1 cellular context compared by ENCODE assay signal in genomic region chr9:99491408-99492259, GRCh38.
TF ChIP-seq lines count a peak whose summit lies in the region.

No MANE protein-coding gene starts in this region.

TF ChIP-seq in GM12878, 131 proteins besides CTCF, POLR2A, EP300 and RAD21 (continued from another document and continues in another):
- TF ChIP-seq E4F1 (IDR thresholded peaks at IDR 0.05; ENCODE audit: borderline replicate concordance, partially characterized antibody) (no peak), NR2C1 (IDR thresholded peaks at IDR 0.05) (0 out of 2 replicates have a peak, but pooled peaks have one; percentile 14), ZBED1 (IDR thresholded peaks at IDR 0.05; ENCODE audit: borderline replicate concordance) (no peak), MYC (IDR thresholded peaks at IDR 0.05; ENCODE audit: insufficient read depth, insufficient read length, insufficient replicate concordance, low read length, severe bottlenecking) (no peak), ZSCAN29 (IDR thresholded peaks at IDR 0.05) (no peak), HCFC1 (IDR thresholded peaks at IDR 0.05; ENCODE audit: low read length) (no peak), BMI1 (IDR thresholded peaks at IDR 0.05; ENCODE audit: borderline replicate concordance) (peak; percentile 19; the same call in 1 of the 2 replicates), ZNF274 (IDR thresholded peaks at IDR 0.05; ENCODE audit: insufficient read depth, insufficient read length) (no peak), USF2 (IDR thresholded peaks at IDR 0.05; ENCODE audit: borderline replicate concordance, low read depth, low read length) (no peak), RUNX3 (IDR thresholded peaks at IDR 0.05; ENCODE audit: low read length) (peak; percentile 57; the same call in 1 of the 2 replicates), JUNB (IDR thresholded peaks at IDR 0.05) (0 out of 2 replicates have a peak, but pooled peaks have one; percentile 17), KLF5 (IDR thresholded peaks at IDR 0.05; ENCODE audit: partially characterized antibody) (no peak), CUX1 (IDR thresholded peaks at IDR 0.05; ENCODE audit: insufficient replicate concordance, low read depth, low read length) (no peak), TCF12 (IDR thresholded peaks at IDR 0.05; ENCODE audit: low read depth, low read length) (peak; percentile 53), REST (IDR thresholded peaks at IDR 0.05; ENCODE audit: low read depth, low read length) (no peak), IKZF2 (IDR thresholded peaks at IDR 0.05) (peak; percentile 49 to 71; a peak in 3 of 4 replicates), TARDBP (IDR thresholded peaks at IDR 0.05; ENCODE audit: borderline replicate concordance) (no peak), PML (IDR thresholded peaks at IDR 0.05; ENCODE audit: low read length) (no peak), KDM1A (IDR thresholded peaks at IDR 0.05; ENCODE audit: borderline replicate concordance) (no peak), TCF3 (IDR thresholded peaks at IDR 0.05; ENCODE audit: borderline replicate concordance, insufficient read depth, low read depth, low read length) (0 out of 2 replicates have a peak, but pooled peaks have one; percentile 18), MTA2 (IDR thresholded peaks at IDR 0.05; ENCODE audit: low read depth) (no peak), STAT3 (IDR thresholded peaks at IDR 0.05; ENCODE audit: low read depth, low read length) (no peak), TCF7 (IDR thresholded peaks at IDR 0.05; ENCODE audit: borderline replicate concordance) (no peak), E2F4 (IDR thresholded peaks at IDR 0.05; ENCODE audit: low read depth, low read length) (no peak), CBX5 (IDR thresholded peaks at IDR 0.05; ENCODE audit: low read depth) (no peak), YY1 (IDR thresholded peaks at IDR 0.05; ENCODE audit: low read depth, low read length) (no peak), PAX5 (IDR thresholded peaks at IDR 0.05; ENCODE audit: borderline replicate concordance, low read depth, low read length) (no peak), SUPT20H (IDR thresholded peaks at IDR 0.05; ENCODE audit: borderline replicate concordance, control insufficient read depth, low read depth, low read length) (no peak), CEBPB (IDR thresholded peaks at IDR 0.05; ENCODE audit: borderline replicate concordance in 1 of 2, low read depth in 2 of 2, low read length in 2 of 2) (no peak), EED (IDR thresholded peaks at IDR 0.05; ENCODE audit: low read depth) (peak; percentile 89), EGR1 (IDR thresholded peaks at IDR 0.05; ENCODE audit: borderline replicate concordance in 1 of 2, low read depth in 2 of 2, low read length in 2 of 2) (no peak), CEBPZ (IDR thresholded peaks at IDR 0.05; ENCODE audit: low read depth, low read length) (no peak)
- TF ChIP-seq, protein P1, sequence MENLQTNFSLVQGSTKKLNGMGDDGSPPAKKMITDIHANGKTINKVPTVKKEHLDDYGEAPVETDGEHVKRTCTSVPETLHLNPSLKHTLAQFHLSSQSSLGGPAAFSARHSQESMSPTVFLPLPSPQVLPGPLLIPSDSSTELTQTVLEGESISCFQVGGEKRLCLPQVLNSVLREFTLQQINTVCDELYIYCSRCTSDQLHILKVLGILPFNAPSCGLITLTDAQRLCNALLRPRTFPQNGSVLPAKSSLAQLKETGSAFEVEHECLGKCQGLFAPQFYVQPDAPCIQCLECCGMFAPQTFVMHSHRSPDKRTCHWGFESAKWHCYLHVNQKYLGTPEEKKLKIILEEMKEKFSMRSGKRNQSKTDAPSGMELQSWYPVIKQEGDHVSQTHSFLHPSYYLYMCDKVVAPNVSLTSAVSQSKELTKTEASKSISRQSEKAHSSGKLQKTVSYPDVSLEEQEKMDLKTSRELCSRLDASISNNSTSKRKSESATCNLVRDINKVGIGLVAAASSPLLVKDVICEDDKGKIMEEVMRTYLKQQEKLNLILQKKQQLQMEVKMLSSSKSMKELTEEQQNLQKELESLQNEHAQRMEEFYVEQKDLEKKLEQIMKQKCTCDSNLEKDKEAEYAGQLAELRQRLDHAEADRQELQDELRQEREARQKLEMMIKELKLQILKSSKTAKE (IDR thresholded peaks at IDR 0.05; ENCODE audit: low read depth, poor library complexity, severe bottlenecking): no peak
- TF ChIP-seq, protein P2, sequence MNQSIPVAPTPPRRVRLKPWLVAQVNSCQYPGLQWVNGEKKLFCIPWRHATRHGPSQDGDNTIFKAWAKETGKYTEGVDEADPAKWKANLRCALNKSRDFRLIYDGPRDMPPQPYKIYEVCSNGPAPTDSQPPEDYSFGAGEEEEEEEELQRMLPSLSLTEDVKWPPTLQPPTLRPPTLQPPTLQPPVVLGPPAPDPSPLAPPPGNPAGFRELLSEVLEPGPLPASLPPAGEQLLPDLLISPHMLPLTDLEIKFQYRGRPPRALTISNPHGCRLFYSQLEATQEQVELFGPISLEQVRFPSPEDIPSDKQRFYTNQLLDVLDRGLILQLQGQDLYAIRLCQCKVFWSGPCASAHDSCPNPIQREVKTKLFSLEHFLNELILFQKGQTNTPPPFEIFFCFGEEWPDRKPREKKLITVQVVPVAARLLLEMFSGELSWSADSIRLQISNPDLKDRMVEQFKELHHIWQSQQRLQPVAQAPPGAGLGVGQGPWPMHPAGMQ (IDR thresholded peaks at IDR 0.05; ENCODE audit: borderline replicate concordance): no peak
